In genomic region chr12:12531194-12531593, GRCh38 we compare ENCODE assay signal across 22 cellular contexts.
"Had no signal": no experiment of that assay in that cellular context is flagged by ENCODE, and none has a peak within 500 bp of the region (broad histone marks: within the 10 kb centered on the region; RNA-seq: fewer than 3 reads in every experiment).

No MANE protein-coding gene starts in this region.

- H3K27me3 ChIP-seq: esophagus squamous epithelium, right atrium auricular region, sigmoid colon, suprapubic skin, thyroid gland, upper lobe of right lung, vagina had no signal

- H3K27ac Mint-ChIP-seq: effector memory CD8-positive, alpha-beta T cell; naive B cell; nephron had no signal

- H3K27me3 Mint-ChIP-seq: effector memory CD8-positive, alpha-beta T cell; naive B cell had no signal

- H3K27ac ChIP-seq: esophagus squamous epithelium, right atrium auricular region, sigmoid colon, skin epidermis, suprapubic skin, thyroid gland, upper lobe of right lung, vagina had no signal

- H3K36me3 Mint-ChIP-seq: naive B cell had no signal

- H3K36me3 ChIP-seq: esophagus squamous epithelium, right atrium auricular region, sigmoid colon, suprapubic skin, thyroid gland, upper lobe of right lung, vagina had no signal

- DNase-seq: effector memory CD8-positive, alpha-beta T cell; esophagus squamous epithelium; foreskin melanocyte; head of caudate nucleus; hippocampal formation; left colon; left ventricle myocardium superior; mesenchymal stem cell; naive B cell; posterior cingulate gyrus; sigmoid colon; stimulated activated CD4-positive, alpha-beta T cell treated with anti-CD3 and anti-CD28 coated beads, Interleukin-2, amount 100 ng/mL, for 24 hours; stimulated activated CD4-positive, alpha-beta T cell treated with anti-CD3 and anti-CD28 coated beads, Interleukin-4, amount 100 ng/mL, for 4 hours; stimulated activated naive CD4-positive, alpha-beta T cell; thyroid gland; upper lobe of right lung had no signal

- H3K4me3 ChIP-seq: esophagus squamous epithelium, lung, right atrium auricular region, sigmoid colon, skin epidermis, suprapubic skin, thyroid gland, upper lobe of right lung, vagina had no signal

- H3K9me3 ChIP-seq: esophagus squamous epithelium, right atrium auricular region, sigmoid colon, suprapubic skin, thyroid gland, upper lobe of right lung, vagina had no signal

- H3K9me3 Mint-ChIP-seq: effector memory CD8-positive, alpha-beta T cell; naive B cell; nephron had no signal

- ATAC-seq: effector memory CD8-positive, alpha-beta T cell; left colon; left ventricle myocardium superior; upper lobe of right lung had no signal

- H3K4me3 Mint-ChIP-seq: effector memory CD8-positive, alpha-beta T cell; naive B cell; nephron had no signal
